9 cellular contexts compared by ENCODE assay signal in genomic region chr22:49657974-49658550, GRCh38.
DNase-seq lines count a peak whose midpoint lies in the region; ATAC-seq, FAIRE-seq and TF ChIP-seq lines count a peak whose summit lies in the region.
"Had no signal": no experiment of that assay in that cellular context is flagged by ENCODE, and none has a peak within 500 bp of the region (broad histone marks: within the 10 kb centered on the region; RNA-seq: fewer than 3 reads in every experiment).

No MANE protein-coding gene starts in this region.

- intact Hi-C loops in endothelial cell of umbilical vein (cut with micrococcal nuclease) (loop anchor here (1.0 kb wide), 1 partner anchor 9 kb away; no protein-coding TSS in a partner anchor), sigmoid colon (cut with DNase I) (no loop called here)

- no peaks in the 10 kb centered on the region for H3K9me3 ChIP-seq in SK-N-MC (ENCODE audit: low read depth, low read length)
- H3K9me3 ChIP-seq in endothelial cell of umbilical vein (replicated peaks; ENCODE audit: control insufficient read depth, insufficient read depth, low read length), result no peaks in the 10 kb centered on the region
- H3K9me3 ChIP-seq in sigmoid colon, result no peaks in the 10 kb centered on the region

- TF ChIP-seq CTCF in GM12875 (IDR thresholded peaks at IDR 0.05; ENCODE audit: borderline replicate concordance, insufficient read depth, low read depth, low read length), result no peak
- no peak for TF ChIP-seq CTCF in endothelial cell of umbilical vein (IDR thresholded peaks at IDR 0.05; ENCODE audit: extremely low read depth in 1 of 2, insufficient read depth in 1 of 2, low read depth in 1 of 2, low read length in 2 of 2)
- TF ChIP-seq CTCF in sigmoid colon (IDR thresholded peaks at IDR 0.05), result no peak

- H4K20me1 ChIP-seq in endothelial cell of umbilical vein (replicated peaks; ENCODE audit: control insufficient read depth, extremely low read depth, insufficient read depth, low read length), result no peaks in the 10 kb centered on the region

- no peak overlapping the region for H3K9ac ChIP-seq in SK-N-MC (ENCODE audit: insufficient read length)
- H3K9ac ChIP-seq in endothelial cell of umbilical vein (replicated peaks; ENCODE audit: extremely low read depth, insufficient read depth, low read length), result no peak overlapping the region

- in situ Hi-C loops in ACHN (cut with HindIII; ENCODE audit: low pct_ligation_motif_present, low pct_unique_long_range_greater_than_20kb, low sequenced_read_pairs), result no loop called here

- H3K4me1 ChIP-seq in endothelial cell of umbilical vein (ENCODE audit: control insufficient read depth, extremely low read depth, insufficient read depth, low read length) (peaks cover 30% of the 10 kb centered on the region), sigmoid colon (no peaks in the 10 kb centered on the region)

- no peaks in the 10 kb centered on the region for H3K36me3 ChIP-seq in SK-N-MC (ENCODE audit: insufficient read depth, low read length)
- H3K36me3 ChIP-seq in endothelial cell of umbilical vein (ENCODE audit: control insufficient read depth in 2 of 2, extremely low read depth in 1 of 2, insufficient read depth in 2 of 2, low read length in 2 of 2), result no peaks in the 10 kb centered on the region
- H3K36me3 ChIP-seq in sigmoid colon, result no peaks in the 10 kb centered on the region

- no peak for ATAC-seq in GM21786 (IDR thresholded peaks at IDR 0.05; ENCODE audit: unreplicated experiment)

- TSS peak; percentile 49 for BruUV-seq in endothelial cell of umbilical vein (replicated peaks; lab: Mats Ljungman, UMichigan)

- peak overlapping the region; percentile 98 for H3K4me3 ChIP-seq in GM12875 (ENCODE audit: low read depth, low read length)
- no peak overlapping the region for H3K4me3 ChIP-seq in SK-N-MC
- H3K4me3 ChIP-seq in endothelial cell of umbilical vein (replicated peaks in 1 of 3; ENCODE audit: insufficient read depth in 1 of 3, low read depth in 1 of 3, low read length in 3 of 3), result no peak overlapping the region
- H3K4me3 ChIP-seq in sigmoid colon, result no peak overlapping the region

- H3K9me1 ChIP-seq in endothelial cell of umbilical vein (replicated peaks; ENCODE audit: control insufficient read depth, extremely low read depth, insufficient read depth, low read length), result no peaks in the 10 kb centered on the region

- H3K79me2 ChIP-seq in endothelial cell of umbilical vein (ENCODE audit: control insufficient read depth, insufficient read depth, low read length), result peaks cover 33% of the 10 kb centered on the region

- no peak overlapping the region for H3K4me2 ChIP-seq in endothelial cell of umbilical vein (ENCODE audit: insufficient read depth, low read length)

- no peak for FAIRE-seq in endothelial cell of umbilical vein (lab: Jason Lieb, UNC)

- no peak for TF ChIP-seq POLR2A in endothelial cell of umbilical vein (IDR thresholded peaks at IDR 0.05; ENCODE audit: low read depth, low read length)
- TF ChIP-seq POLR2A in sigmoid colon (IDR thresholded peaks at IDR 0.05), result no peak

- DNase-seq in SK-N-MC (ENCODE audit: low read depth, low spot score), result no peak
- DNase-seq in endothelial cell of umbilical vein (ENCODE audit: low read depth, low spot score), result no peak
- peak; percentile 58 for DNase-seq in sigmoid colon
- no peak for DNase-seq in NCI-H345 (lab: John Stamatoyannopoulos, UW)
- no peak for DNase-seq in ACHN
- no peak for DNase-seq in HK-2 (ENCODE audit: unreplicated experiment)
- DNase-seq: IMR-90 had no signal

- peak overlapping the region; percentile 78 for H2AFZ ChIP-seq in endothelial cell of umbilical vein (ENCODE audit: low read depth, low read length)

- H3K27me3 ChIP-seq in endothelial cell of umbilical vein (ENCODE audit: control insufficient read depth in 2 of 2, insufficient read depth in 2 of 2, low read length in 2 of 2) (no peaks in the 10 kb centered on the region), sigmoid colon (peaks cover 0 to 41% (median 2%) of the 10 kb centered on the region in 3 donors)

- TF ChIP-seq EP300 in sigmoid colon (IDR thresholded peaks at IDR 0.05), result no peak

- H3K27ac ChIP-seq in SK-N-MC (peak overlapping the region; percentile 62; the same call in 1 of the 2 replicates), endothelial cell of umbilical vein (ENCODE audit: insufficient read depth, low read depth, low read length) (no peak overlapping the region), sigmoid colon (peak overlapping the region in 3 of 4 donors; percentile 12 to 60 (median 34))

- POLR2A ChIA-PET in endothelial cell of umbilical vein (lab: Charles Lee), result interaction anchor here (1.6 to 1.8 kb wide), 2 partner anchors 9 to 12 kb away, joined by 3 to 7 read pairs; no protein-coding TSS in a partner anchor

- CTCF ChIA-PET in endothelial cell of umbilical vein (lab: Charles Lee), result interaction anchor here (1.1 to 5.0 kb wide), 4 partner anchors 9 to 25 kb away, joined by 3 to 28 read pairs (median 9); no protein-coding TSS in a partner anchor

- dilution Hi-C loops in endothelial cell of umbilical vein (cut with MboI; ENCODE audit: extremely low pct_ligation_motif_present, low sequenced_read_pairs), result no loop called here

- 56 to 70% methylated on average over 11 of the region's 11 CpGs for WGBS in sigmoid colon, 2 donors

TF ChIP-seq in endothelial cell of umbilical vein, 7 proteins besides CTCF, POLR2A, EP300 and RAD21:
- TF ChIP-seq JUN (IDR thresholded peaks at IDR 0.05; ENCODE audit: borderline replicate concordance, insufficient read depth, insufficient read length, low read depth), result no peak
- no peak for TF ChIP-seq POLR2AphosphoS5 (IDR thresholded peaks at IDR 0.05; ENCODE audit: insufficient read depth, low read depth, low read length)
- no peak for TF ChIP-seq MYC (IDR thresholded peaks at IDR 0.05; ENCODE audit: low read depth, low read length)
- no peak for TF ChIP-seq FOS (IDR thresholded peaks at IDR 0.05; ENCODE audit: borderline replicate concordance, insufficient read depth, low read length)
- no peak for TF ChIP-seq EZH2 (IDR thresholded peaks at IDR 0.05; ENCODE audit: borderline replicate concordance, low read depth, low read length, severe bottlenecking)
- no peak for TF ChIP-seq MAX (IDR thresholded peaks at IDR 0.05; ENCODE audit: insufficient read depth, insufficient read length)
- no peak for TF ChIP-seq GATA2 (IDR thresholded peaks at IDR 0.05; ENCODE audit: insufficient read depth, insufficient read length, low read depth, low read length)
